In the genomic region with DNA sequence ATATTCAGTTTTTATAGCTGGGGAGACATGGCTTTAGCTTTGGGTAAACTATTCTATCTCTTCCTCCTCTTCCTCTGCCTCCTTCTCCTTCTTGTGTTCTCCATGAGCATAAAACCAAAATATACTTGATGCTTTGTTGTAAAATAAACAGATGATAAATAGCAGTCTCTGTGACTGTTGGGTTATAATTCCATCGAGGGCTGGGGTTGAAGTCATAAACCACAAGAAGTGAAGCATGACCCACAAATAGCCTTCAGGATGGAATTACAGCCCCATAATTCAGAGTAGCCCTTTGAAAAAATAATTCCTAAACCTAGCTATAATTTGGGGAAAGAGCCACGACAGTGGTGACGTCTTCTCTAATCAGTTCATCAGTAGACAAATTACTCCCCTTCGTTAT, we compare ENCODE assay signal across 13 cellular contexts.
A peak's percentile ranks its signal among the peaks of the same experiment; 100 is the strongest.
DNase-seq lines count a peak whose midpoint lies in the region; ATAC-seq and TF ChIP-seq lines count a peak whose summit lies in the region.
"Had no signal": no experiment of that assay in that cellular context is flagged by ENCODE, and none has a peak within 500 bp of the region (broad histone marks: within the 10 kb centered on the region; RNA-seq: fewer than 3 reads in every experiment).

No MANE protein-coding gene starts in this region.

- peaks cover 16% of the 10 kb centered on the region for H3K36me3 Mint-ChIP-seq in osteocyte (ENCODE audit: unreplicated experiment)
- H3K36me3 Mint-ChIP-seq: CD14-positive monocyte, memory B cell had no signal

- peaks cover 30% of the 10 kb centered on the region for H3K9me3 Mint-ChIP-seq in osteocyte (ENCODE audit: unreplicated experiment)

- peak overlapping the region; percentile 78 for H3K27ac Mint-ChIP-seq in osteocyte (ENCODE audit: unreplicated experiment)
- H3K27ac Mint-ChIP-seq: activated B cell treated with CpG ODN at 0.5 μM for 24 hours; CD14-positive monocyte; memory B cell; stimulated activated naive B cell treated with anti-CD40 and anti-IgM and Interleukin-4, amounts not matched to agents 10 μg/mL and 1 μg/mL and 100 μg/mL, for 72 hours had no signal

- no peaks in the 10 kb centered on the region for H3K27me3 Mint-ChIP-seq in osteocyte (ENCODE audit: unreplicated experiment)
- H3K27me3 Mint-ChIP-seq: activated B cell treated with CpG ODN at 0.5 μM for 24 hours; stimulated activated naive B cell treated with anti-CD40 and anti-IgM and Interleukin-4, amounts not matched to agents 10 μg/mL and 1 μg/mL and 100 μg/mL, for 72 hours had no signal

- TF ChIP-seq CTCF in fibroblast of mammary gland (conservative IDR thresholded peaks at IDR 0.05; ENCODE audit: control insufficient read depth, insufficient read depth, low read depth, low read length) (no peak), osteocyte (IDR thresholded peaks at IDR 0.05) (no peak)

- ATAC-seq in HG03565 (IDR thresholded peaks at IDR 0.05; ENCODE audit: unreplicated experiment) (no peak), GM21529 (IDR thresholded peaks at IDR 0.05; ENCODE audit: unreplicated experiment) (no peak)
- ATAC-seq: stimulated activated naive B cell treated with anti-CD40 and anti-IgM and Interleukin-4, amounts not matched to agents 10 μg/mL and 1 μg/mL and 100 μg/mL, for 72 hours had no signal

- peaks cover 21% of the 10 kb centered on the region for H3K4me1 Mint-ChIP-seq in osteocyte (ENCODE audit: unreplicated experiment)
- H3K4me1 Mint-ChIP-seq: activated B cell treated with CpG ODN at 0.5 μM for 24 hours, CD14-positive monocyte, memory B cell had no signal

- H3K4me3 ChIP-seq in fibroblast of mammary gland (ENCODE audit: control insufficient read depth, low read depth, low read length), result no peak overlapping the region

- H3K4me3 Mint-ChIP-seq in osteocyte (ENCODE audit: unreplicated experiment), result no peak overlapping the region
- H3K4me3 Mint-ChIP-seq: activated B cell treated with CpG ODN at 0.5 μM for 24 hours; CD14-positive monocyte; memory B cell; stimulated activated naive B cell treated with anti-CD40 and anti-IgM and Interleukin-4, amounts not matched to agents 10 μg/mL and 1 μg/mL and 100 μg/mL, for 72 hours had no signal

- DNase-seq in Caki2 (ENCODE audit: low read depth), result peak; percentile 56
- DNase-seq in NCI-H226, result peak; percentile 29
- DNase-seq in fibroblast of mammary gland (ENCODE audit: low read depth), result peak; percentile 61
- DNase-seq in osteocyte (ENCODE audit: extremely low spot score, unreplicated experiment), result no peak
- no peak for DNase-seq in activated effector memory CD4-positive, alpha-beta T cell treated with anti-CD3 and anti-CD28 coated beads, Interleukin-2, amount 50 U/mL, for 16 hours
- DNase-seq: activated B cell treated with CpG ODN at 0.5 μM for 24 hours; activated gamma-delta T cell treated with Interleukin-2 at 50 U/mL for 16 hours; NCI-H146; stimulated activated naive B cell treated with anti-CD40 and anti-IgM and Interleukin-4, amounts not matched to agents 10 μg/mL and 1 μg/mL and 100 μg/mL, for 72 hours had no signal

- in situ Hi-C loops in Caki2 (cut with HindIII; ENCODE audit: low pct_unique_long_range_greater_than_20kb, low sequenced_read_pairs), result no loop called here

Comparison
In these comparisons a context has a peak if more than half of its experiments do, and no peak if none do; other contexts are left out.
1. DNase-seq: peak in Caki2 (single experiment), NCI-H226 (single experiment) and fibroblast of mammary gland (single experiment); none in osteocyte (single experiment) and activated effector memory CD4-positive, alpha-beta T cell treated with anti-CD3 and anti-CD28 coated beads, Interleukin-2, amount 50 U/mL, for 16 hours (single experiment).